In genomic region chr9:81607593-81608288, GRCh38 we compare ENCODE assay signal across 16 cellular contexts.
"Had no signal": no experiment of that assay in that cellular context is flagged by ENCODE, and none has a peak within 500 bp of the region (broad histone marks: within the 10 kb centered on the region; RNA-seq: fewer than 3 reads in every experiment).

No MANE protein-coding gene starts in this region.

- H3K4me3 Mint-ChIP-seq: activated CD4-positive, alpha-beta T cell treated with anti-CD3 and anti-CD28 coated beads, Interleukin-2, amount 10 ng/mL, durations not matched to agents 24 days and 14 days; activated T-helper 1 cell treated with anti-CD3 and anti-CD28 coated beads, Interleukin-12 subunit alpha, Interleukin-12 subunit beta, Interleukin-2, Interleukin-4 antibody, amounts not matched to agents 30 ng/mL and 10 ng/mL and 1 ng/mL, durations not matched to agents 14 hours and 24 hours and 36 hours; memory B cell; neural crest cell; T-helper 1 cell treated with Interleukin-12 subunit alpha and Interleukin-12 subunit beta and Interleukin-4 antibody, amounts not matched to agents 30 μg/mL and 1 μg/mL, for 36 hours; WTC11 had no signal

- DNase-seq: activated CD4-positive, alpha-beta T cell treated with anti-CD3 and anti-CD28 coated beads, Interleukin-2, amount 10 ng/mL, durations not matched to agents 24 days and 14 days; activated naive CD4-positive, alpha-beta T cell treated with Interleukin-2 at 50 U/mL for 16 hours; caudate nucleus; colonic mucosa; effector CD4-positive, alpha-beta T cell; left ventricle myocardium inferior; stimulated activated CD4-positive, alpha-beta T cell treated with anti-CD3 and anti-CD28 coated beads, Interleukin-4, amount 100 ng/mL, for 4 hours; transverse colon had no signal

- H3K27ac Mint-ChIP-seq: activated CD4-positive, alpha-beta T cell treated with anti-CD3 and anti-CD28 coated beads, Interleukin-2, amount 10 ng/mL, durations not matched to agents 24 days and 14 days; activated T-helper 1 cell treated with anti-CD3 and anti-CD28 coated beads, Interleukin-12 subunit alpha, Interleukin-12 subunit beta, Interleukin-2, Interleukin-4 antibody, amounts not matched to agents 30 ng/mL and 10 ng/mL and 1 ng/mL, durations not matched to agents 14 hours and 24 hours and 36 hours; memory B cell; T-helper 1 cell treated with Interleukin-12 subunit alpha and Interleukin-12 subunit beta and Interleukin-4 antibody, amounts not matched to agents 30 μg/mL and 1 μg/mL, for 36 hours; WTC11 had no signal

- H3K27ac ChIP-seq: colonic mucosa, left ventricle myocardium inferior, parathyroid adenoma, skin epidermis, transverse colon had no signal

- ATAC-seq: SK-N-SH treated with all-trans-retinoic acid at 6 μM for 48 hours, WTC11 had no signal

- H3K4me1 ChIP-seq: colonic mucosa, parathyroid adenoma had no signal

- H3K9me3 ChIP-seq: colonic mucosa, left ventricle myocardium inferior, transverse colon had no signal

- H3K9me3 Mint-ChIP-seq: activated CD4-positive, alpha-beta T cell treated with anti-CD3 and anti-CD28 coated beads, Interleukin-2, amount 10 ng/mL, durations not matched to agents 24 days and 14 days; activated T-helper 1 cell treated with anti-CD3 and anti-CD28 coated beads, Interleukin-12 subunit alpha, Interleukin-12 subunit beta, Interleukin-2, Interleukin-4 antibody, amounts not matched to agents 30 ng/mL and 10 ng/mL and 1 ng/mL, durations not matched to agents 14 hours and 24 hours and 36 hours; memory B cell; neural crest cell; T-helper 1 cell treated with Interleukin-12 subunit alpha and Interleukin-12 subunit beta and Interleukin-4 antibody, amounts not matched to agents 30 μg/mL and 1 μg/mL, for 36 hours had no signal

- H3K4me3 ChIP-seq: colonic mucosa, left ventricle myocardium inferior, skin epidermis, transverse colon had no signal

- H3K4me1 Mint-ChIP-seq: activated CD4-positive, alpha-beta T cell treated with anti-CD3 and anti-CD28 coated beads, Interleukin-2, amount 10 ng/mL, durations not matched to agents 24 days and 14 days had no signal

- H3K27me3 Mint-ChIP-seq: activated CD4-positive, alpha-beta T cell treated with anti-CD3 and anti-CD28 coated beads, Interleukin-2, amount 10 ng/mL, durations not matched to agents 24 days and 14 days; memory B cell had no signal
